16 cellular contexts compared by ENCODE assay signal in the genomic region with DNA sequence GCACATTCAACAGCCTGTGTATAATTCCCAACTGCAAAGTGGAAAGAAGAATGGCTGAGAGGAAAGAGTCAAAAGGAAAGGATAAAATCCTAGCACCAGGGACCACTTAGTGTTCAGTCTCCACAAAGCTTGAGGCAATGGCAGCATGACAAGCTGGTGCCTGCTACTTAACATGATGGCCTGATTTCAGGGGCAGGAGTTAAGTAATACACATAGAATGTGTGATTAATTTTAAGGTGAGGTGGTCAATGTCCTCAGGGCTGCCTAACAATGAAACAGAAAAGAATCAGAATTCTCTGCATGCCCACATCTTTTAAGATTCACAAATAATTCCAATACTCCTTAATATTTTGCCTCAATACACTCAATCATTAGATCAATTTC. TPM values are rescaled to one million over a fixed set of nuclear protein-coding genes. Genes with fewer than 3 reads are reported as not detected.
"Had no signal": no experiment of that assay in that cellular context is flagged by ENCODE, and none has a peak within 500 bp of the region (broad histone marks: within the 10 kb centered on the region; RNA-seq: fewer than 3 reads in every experiment).

No MANE protein-coding gene starts in this region.

- H3K9me3 ChIP-seq: SJSA1 had no signal

- H3K9me3 Mint-ChIP-seq: IgD-negative memory B cell had no signal

- H3K27me3 Mint-ChIP-seq: IgD-negative memory B cell had no signal

- DNase-seq: MM.1S, NCI-H1092 treated with DMSO at 0.1 percent for 48 hours, NCI-H1436, NCI-H187, NCI-H2029 treated with DMSO at 0.1 percent for 48 hours, NCI-H345, NCI-H446 treated with DMSO at 0.1 percent for 48 hours, NCI-H510A treated with DMSO at 0.1 percent for 48 hours, NCI-H526, Right ventricle myocardium superior, RPMI8226, SIG-M5 had no signal

RNA-seq across cellular contexts. Expression of a gene that starts 17.8 kb away (rescaled TPM):
- total RNA-seq: K562, M059J, Right ventricle myocardium superior, SJSA1 had no signal

RNA-seq across cellular contexts. Expression of a gene that starts 26.9 kb away (rescaled TPM):
- total RNA-seq: Right ventricle myocardium superior, SJSA1 had no signal
